Comparison of ENCODE assay signal across 8 cellular contexts in the genomic region with DNA sequence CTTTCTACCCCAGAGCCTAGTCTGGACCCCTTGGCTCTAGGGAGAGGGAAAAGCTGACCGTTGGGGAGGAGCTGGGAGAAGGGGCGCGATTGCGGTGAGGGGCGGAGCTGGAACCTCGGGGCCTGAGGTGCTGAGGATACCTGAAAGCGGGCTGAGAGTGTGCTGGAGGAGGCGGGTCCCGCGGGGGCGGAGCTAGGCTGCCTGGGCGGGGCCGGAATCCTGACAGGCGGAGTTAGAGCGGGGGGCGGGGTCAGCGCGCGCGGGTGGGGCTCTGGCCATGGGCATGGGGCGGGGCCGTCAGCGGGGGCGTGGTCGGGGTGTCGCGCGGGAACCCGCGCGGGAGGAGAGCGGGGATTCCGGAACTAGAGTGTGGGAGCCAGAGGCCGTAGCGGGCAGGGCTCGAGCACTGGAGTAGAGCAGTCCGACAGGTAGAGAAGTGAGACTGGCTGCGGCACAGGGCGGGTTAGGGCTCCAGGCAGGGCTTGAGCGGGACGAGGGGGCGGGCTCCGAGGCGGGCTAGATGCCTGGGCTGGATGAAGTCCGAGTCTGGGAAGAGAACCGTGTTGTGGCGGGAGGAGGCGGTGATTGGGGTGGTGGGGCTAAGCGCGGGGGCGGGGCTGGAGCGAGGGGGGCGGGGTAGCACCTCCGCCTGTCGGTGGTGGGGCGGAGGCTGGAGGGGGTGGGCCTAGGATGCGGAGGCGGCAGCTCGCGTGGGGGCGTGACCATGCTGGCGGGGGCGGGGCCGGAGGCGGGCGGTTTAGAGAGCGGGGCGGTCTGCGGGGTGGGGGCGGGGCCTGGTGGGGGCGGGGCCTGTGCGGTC. TPM values are rescaled to one million over a fixed set of nuclear protein-coding genes. Genes with fewer than 3 reads are reported as not detected.
DNase-seq lines count a peak whose midpoint lies in the region; TF ChIP-seq lines count a peak whose summit lies in the region.

TSS of gene INAFM1 (plus strand) at position 815 of the 820 bp plus-strand sequence. CDS start 35 bp downstream, outside the sequence.

- H3K9me2 ChIP-seq in neural cell (ENCODE audit: insufficient read depth, low read length), result no peaks in the 10 kb centered on the region

- H3K9me3 ChIP-seq in MG63 (no peaks in the 10 kb centered on the region), neural cell (ENCODE audit: low read length) (no peaks in the 10 kb centered on the region)

- no peak for TF ChIP-seq RAD21 in neural cell (conservative IDR thresholded peaks at IDR 0.05)

- H4K20me1 ChIP-seq in neural cell (ENCODE audit: insufficient read depth), result no peaks in the 10 kb centered on the region

- DNase-seq in DMS79 treated with DMSO at 0.1 percent for 48 hours (lab: John Stamatoyannopoulos, UW) (peak; percentile 87), GOT3 (lab: John Stamatoyannopoulos, UW) (peak; percentile 92), MG63 (peak; percentile 95), fibroblast of the aortic adventitia (ENCODE audit: low read depth) (peak; percentile 92)
- peak; percentile 100 for DNase-seq in activated T-helper 9 cell treated with anti-CD3 and anti-CD28 coated beads, Interleukin-2, amount 50 U/mL, for 16 hours (ENCODE audit: low read depth)

- H3K4me2 ChIP-seq in neural cell (ENCODE audit: low read length), result peak within 1 kb of the TSS; percentile 88

- H2AFZ ChIP-seq in neural cell (ENCODE audit: low read depth, low read length), result peak within 1 kb of the TSS; percentile 80

- peaks cover 11% of the 10 kb centered on the region for H3K36me3 Mint-ChIP-seq in stimulated activated naive CD8-positive, alpha-beta T cell treated with anti-CD3 and anti-CD28 coated beads, Interleukin-15, Interleukin-2, amounts not matched to agents 100 ng/mL and 50 ng/mL, for 24 hours (ENCODE audit: low read depth)

- peak within 1 kb of the TSS; percentile 92 for H3K27ac ChIP-seq in neural cell (ENCODE audit: low read length)

- no peaks in the 10 kb centered on the region for H3K27me3 Mint-ChIP-seq in stimulated activated naive CD8-positive, alpha-beta T cell treated with anti-CD3 and anti-CD28 coated beads, Interleukin-15, Interleukin-2, amounts not matched to agents 100 ng/mL and 50 ng/mL, for 24 hours

- H3K79me2 ChIP-seq in neural cell (replicated peaks; ENCODE audit: insufficient read depth, low read length), result no peaks in the 10 kb centered on the region

- peak within 1 kb of the TSS; percentile 85 for H3K9ac ChIP-seq in neural cell (ENCODE audit: low read length)

- H3K27me3 ChIP-seq in MG63 (no peaks in the 10 kb centered on the region), neural cell (ENCODE audit: insufficient read depth, low read depth, low read length) (no peaks in the 10 kb centered on the region)

- TF ChIP-seq POLR2A in Raji (IDR thresholded peaks at IDR 0.05; ENCODE audit: insufficient read depth, low read depth, low read length), result peak; percentile 79

- H3K4me1 Mint-ChIP-seq in stimulated activated naive CD8-positive, alpha-beta T cell treated with anti-CD3 and anti-CD28 coated beads, Interleukin-15, Interleukin-2, amounts not matched to agents 100 ng/mL and 50 ng/mL, for 24 hours (ENCODE audit: low read depth), result peaks cover 17% of the 10 kb centered on the region

- peak within 1 kb of the TSS; percentile 99 for H3K27ac Mint-ChIP-seq in stimulated activated naive CD8-positive, alpha-beta T cell treated with anti-CD3 and anti-CD28 coated beads, Interleukin-15, Interleukin-2, amounts not matched to agents 100 ng/mL and 50 ng/mL, for 24 hours

- H3K4me3 ChIP-seq in MG63, result peak within 1 kb of the TSS; percentile 59
- H3K4me3 ChIP-seq in fibroblast of the aortic adventitia (ENCODE audit: low read depth, low read length), result peak within 1 kb of the TSS; percentile 82
- peak within 1 kb of the TSS; percentile 77 for H3K4me3 ChIP-seq in neural cell (ENCODE audit: low read length)

- TF ChIP-seq CTCF in fibroblast of the aortic adventitia (IDR thresholded peaks at IDR 0.05; ENCODE audit: insufficient read depth, low read length) (no peak), neural cell (IDR thresholded peaks at IDR 0.05; ENCODE audit: poor library complexity, severe bottlenecking) (no peak)

- no peaks in the 10 kb centered on the region for H3K9me3 Mint-ChIP-seq in stimulated activated naive CD8-positive, alpha-beta T cell treated with anti-CD3 and anti-CD28 coated beads, Interleukin-15, Interleukin-2, amounts not matched to agents 100 ng/mL and 50 ng/mL, for 24 hours

- TF ChIP-seq EP300 in neural cell (conservative IDR thresholded peaks at IDR 0.05; ENCODE audit: poor library complexity, severe bottlenecking), result no peak

- H3K4me3 Mint-ChIP-seq in stimulated activated naive CD8-positive, alpha-beta T cell treated with anti-CD3 and anti-CD28 coated beads, Interleukin-15, Interleukin-2, amounts not matched to agents 100 ng/mL and 50 ng/mL, for 24 hours, result peak within 1 kb of the TSS; percentile 91

- H3K36me3 ChIP-seq in MG63 (peaks cover 10% of the 10 kb centered on the region), neural cell (ENCODE audit: insufficient read depth, low read length) (no peaks in the 10 kb centered on the region)

- H3F3A ChIP-seq in neural cell (ENCODE audit: insufficient read depth, low read length, poor library complexity, severe bottlenecking), result no peaks in the 10 kb centered on the region

TF ChIP-seq in neural cell, 6 proteins besides CTCF, POLR2A, EP300 and RAD21:
- TF ChIP-seq, protein P1, sequence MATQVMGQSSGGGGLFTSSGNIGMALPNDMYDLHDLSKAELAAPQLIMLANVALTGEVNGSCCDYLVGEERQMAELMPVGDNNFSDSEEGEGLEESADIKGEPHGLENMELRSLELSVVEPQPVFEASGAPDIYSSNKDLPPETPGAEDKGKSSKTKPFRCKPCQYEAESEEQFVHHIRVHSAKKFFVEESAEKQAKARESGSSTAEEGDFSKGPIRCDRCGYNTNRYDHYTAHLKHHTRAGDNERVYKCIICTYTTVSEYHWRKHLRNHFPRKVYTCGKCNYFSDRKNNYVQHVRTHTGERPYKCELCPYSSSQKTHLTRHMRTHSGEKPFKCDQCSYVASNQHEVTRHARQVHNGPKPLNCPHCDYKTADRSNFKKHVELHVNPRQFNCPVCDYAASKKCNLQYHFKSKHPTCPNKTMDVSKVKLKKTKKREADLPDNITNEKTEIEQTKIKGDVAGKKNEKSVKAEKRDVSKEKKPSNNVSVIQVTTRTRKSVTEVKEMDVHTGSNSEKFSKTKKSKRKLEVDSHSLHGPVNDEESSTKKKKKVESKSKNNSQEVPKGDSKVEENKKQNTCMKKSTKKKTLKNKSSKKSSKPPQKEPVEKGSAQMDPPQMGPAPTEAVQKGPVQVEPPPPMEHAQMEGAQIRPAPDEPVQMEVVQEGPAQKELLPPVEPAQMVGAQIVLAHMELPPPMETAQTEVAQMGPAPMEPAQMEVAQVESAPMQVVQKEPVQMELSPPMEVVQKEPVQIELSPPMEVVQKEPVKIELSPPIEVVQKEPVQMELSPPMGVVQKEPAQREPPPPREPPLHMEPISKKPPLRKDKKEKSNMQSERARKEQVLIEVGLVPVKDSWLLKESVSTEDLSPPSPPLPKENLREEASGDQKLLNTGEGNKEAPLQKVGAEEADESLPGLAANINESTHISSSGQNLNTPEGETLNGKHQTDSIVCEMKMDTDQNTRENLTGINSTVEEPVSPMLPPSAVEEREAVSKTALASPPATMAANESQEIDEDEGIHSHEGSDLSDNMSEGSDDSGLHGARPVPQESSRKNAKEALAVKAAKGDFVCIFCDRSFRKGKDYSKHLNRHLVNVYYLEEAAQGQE (IDR thresholded peaks at IDR 0.05; ENCODE audit: borderline replicate concordance), result peak; percentile 7
- TF ChIP-seq MXI1 (conservative IDR thresholded peaks at IDR 0.05; ENCODE audit: poor library complexity, severe bottlenecking) (peak; percentile 6), TAF1 (IDR thresholded peaks at IDR 0.05; ENCODE audit: low read depth) (peak; percentile 71), POLR2AphosphoS5 (IDR thresholded peaks at IDR 0.05) (peak; percentile 74), EZH2 (IDR thresholded peaks at IDR 0.05; ENCODE audit: borderline replicate concordance, insufficient read depth, low read length, poor library complexity, severe bottlenecking) (no peak)

RNA-seq across cellular contexts. Expression of gene INAFM1, which starts in this region (rescaled TPM):
- total RNA-seq in MG63 (2014; rRNA removed; shearing (Covaris generic); ENCODE audit: low replicate concordance), result 5.5 TPM in 1 of 2 replicates, not detected in the other
- total RNA-seq in fibroblast of the aortic adventitia (ENCODE audit: low replicate concordance), result 1.6 and 2.3 TPM in 2 replicates
- polyA plus RNA-seq in neural cell, result 6.6 and 11.5 TPM in 2 replicates
- 3.4 and 3.7 TPM in 2 replicates for polyA minus RNA-seq in neural cell

Comparison
In these comparisons a context has a peak if more than half of its experiments do, and no peak if none do; other contexts are left out.
1. Peak in every context shown above with its lines: DNase-seq, H3K4me3 ChIP-seq and H3K27ac ChIP-seq.